10 cellular contexts compared by ENCODE assay signal in the genomic region with DNA sequence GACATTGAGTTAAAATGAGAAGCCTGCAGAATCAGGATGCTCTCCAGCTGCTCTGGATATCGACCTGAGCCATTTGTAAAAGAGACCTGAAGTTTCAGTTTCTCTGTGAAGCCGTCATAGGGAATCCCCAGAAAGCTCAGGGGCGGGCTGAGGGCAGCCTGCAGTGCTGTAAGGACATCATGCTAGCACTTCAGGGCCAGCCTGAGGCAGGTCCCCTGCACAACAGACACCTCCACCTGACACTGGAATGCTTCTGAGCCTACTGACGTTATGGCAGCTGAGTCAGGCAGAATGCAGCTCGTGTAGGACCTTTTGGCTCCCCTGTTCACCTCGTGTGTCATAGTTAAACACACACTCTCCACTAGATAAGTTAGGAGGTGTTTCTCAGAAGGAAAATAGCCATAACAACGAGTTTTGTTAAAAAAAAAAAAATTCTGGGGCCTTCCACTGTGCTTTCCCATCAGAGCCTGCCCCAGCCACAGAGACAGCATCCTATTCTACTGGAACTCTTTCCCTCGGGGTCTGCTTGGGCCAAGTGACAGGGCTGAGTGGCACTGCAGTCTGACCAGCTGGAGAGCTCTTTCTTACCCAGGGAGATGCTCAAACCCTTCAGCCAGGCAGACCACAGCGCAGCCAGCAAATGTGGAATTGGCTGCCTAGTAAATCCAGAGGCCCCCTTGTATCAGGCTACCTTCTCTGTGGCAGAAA.
DNase-seq lines count a peak whose midpoint lies in the region; ATAC-seq lines count a peak whose summit lies in the region.
"Had no signal": no experiment of that assay in that cellular context is flagged by ENCODE, and none has a peak within 500 bp of the region (broad histone marks: within the 10 kb centered on the region; RNA-seq: fewer than 3 reads in every experiment).

No MANE protein-coding gene starts in this region.

- H3K9me3 Mint-ChIP-seq in naive thymus-derived CD4-positive, alpha-beta T cell: no peaks in the 10 kb centered on the region
- H3K9me3 Mint-ChIP-seq in activated T-helper 2 cell treated with anti-CD3 and anti-CD28 coated beads, Interferon-gamma antibody, Interleukin-2, Interleukin-4, amounts not matched to agents 10 μg/mL and 5 μg/mL and 100 μg/mL, durations not matched to agents 14 hours and 24 hours and 36 hours: no peaks in the 10 kb centered on the region

- no peak overlapping the region for H3K27ac Mint-ChIP-seq in naive thymus-derived CD4-positive, alpha-beta T cell
- H3K27ac Mint-ChIP-seq in activated T-helper 2 cell treated with anti-CD3 and anti-CD28 coated beads, Interferon-gamma antibody, Interleukin-2, Interleukin-4, amounts not matched to agents 10 μg/mL and 5 μg/mL and 100 μg/mL, durations not matched to agents 14 hours and 24 hours and 36 hours: no peak overlapping the region

- peaks cover 0 to 3% (median 0%) of the 10 kb centered on the region in 7 donors for H3K4me1 Mint-ChIP-seq in naive thymus-derived CD4-positive, alpha-beta T cell
- H3K4me1 Mint-ChIP-seq in activated T-helper 2 cell treated with anti-CD3 and anti-CD28 coated beads, Interferon-gamma antibody, Interleukin-2, Interleukin-4, amounts not matched to agents 10 μg/mL and 5 μg/mL and 100 μg/mL, durations not matched to agents 14 hours and 24 hours and 36 hours (ENCODE audit: low read depth): no peaks in the 10 kb centered on the region

- peak; percentile 82 for ATAC-seq in GM18873 (IDR thresholded peaks at IDR 0.05; ENCODE audit: low FRiP score, unreplicated experiment)
- peak; percentile 97 for ATAC-seq in GM21529 (IDR thresholded peaks at IDR 0.05; ENCODE audit: unreplicated experiment)
- peak; percentile 90 for ATAC-seq in HG03469 (IDR thresholded peaks at IDR 0.05; ENCODE audit: unreplicated experiment)
- ATAC-seq in naive thymus-derived CD4-positive, alpha-beta T cell: peak; percentile 47
- ATAC-seq: body of pancreas, left lung, SK-N-SH treated with all-trans-retinoic acid at 6 μM for 48 hours had no signal

- H3K9me3 ChIP-seq in naive thymus-derived CD4-positive, alpha-beta T cell (ENCODE audit: control insufficient read depth in 2 of 3, low read length in 3 of 3): no peaks in the 10 kb centered on the region
- H3K9me3 ChIP-seq: body of pancreas, left lung had no signal

- H3K36me3 Mint-ChIP-seq in naive thymus-derived CD4-positive, alpha-beta T cell: no peaks in the 10 kb centered on the region
- H3K36me3 Mint-ChIP-seq in activated T-helper 2 cell treated with anti-CD3 and anti-CD28 coated beads, Interferon-gamma antibody, Interleukin-2, Interleukin-4, amounts not matched to agents 10 μg/mL and 5 μg/mL and 100 μg/mL, durations not matched to agents 14 hours and 24 hours and 36 hours (ENCODE audit: low read depth): no peaks in the 10 kb centered on the region

- H3K4me1 ChIP-seq in naive thymus-derived CD4-positive, alpha-beta T cell (ENCODE audit: control insufficient read depth in 2 of 2, insufficient read depth in 2 of 2, low read length in 2 of 2): no peaks in the 10 kb centered on the region
- H3K4me1 ChIP-seq: body of pancreas, left lung had no signal

- DNase-seq in naive thymus-derived CD4-positive, alpha-beta T cell: no peak
- no peak for DNase-seq in activated T-helper 2 cell treated with anti-CD3 and anti-CD28 coated beads, Interferon-gamma antibody, Interleukin-2, Interleukin-4, amounts not matched to agents 10 μg/mL and 5 μg/mL and 100 μg/mL, durations not matched to agents 14 hours and 24 hours and 36 hours (ENCODE audit: low spot score)
- DNase-seq in HCEC 1CT (no peak), amygdala (lab: John Stamatoyannopoulos, UW) (no peak)
- DNase-seq: body of pancreas, left lung had no signal

- CTCF ChIA-PET in naive thymus-derived CD4-positive, alpha-beta T cell (lab: Charles Lee): no interaction called here

- no peak overlapping the region for H3K27ac ChIP-seq in naive thymus-derived CD4-positive, alpha-beta T cell (ENCODE audit: low read depth, low read length)
- H3K27ac ChIP-seq: body of pancreas, left lung had no signal

- no peak overlapping the region for H3K4me3 Mint-ChIP-seq in naive thymus-derived CD4-positive, alpha-beta T cell
- H3K4me3 Mint-ChIP-seq in activated T-helper 2 cell treated with anti-CD3 and anti-CD28 coated beads, Interferon-gamma antibody, Interleukin-2, Interleukin-4, amounts not matched to agents 10 μg/mL and 5 μg/mL and 100 μg/mL, durations not matched to agents 14 hours and 24 hours and 36 hours (ENCODE audit: low read depth): no peak overlapping the region

- H3K36me3 ChIP-seq in naive thymus-derived CD4-positive, alpha-beta T cell (ENCODE audit: control insufficient read depth in 2 of 3, insufficient read depth in 3 of 3, low read length in 3 of 3): no peaks in the 10 kb centered on the region
- H3K36me3 ChIP-seq: left lung had no signal

- intact Hi-C loops in naive thymus-derived CD4-positive, alpha-beta T cell (cut with micrococcal nuclease): no loop called here
- intact Hi-C loops in activated T-helper 2 cell treated with anti-CD3 and anti-CD28 coated beads, Interferon-gamma antibody, Interleukin-2, Interleukin-4, amounts not matched to agents 10 μg/mL and 5 μg/mL and 100 μg/mL, durations not matched to agents 14 hours and 24 hours and 36 hours (cut with micrococcal nuclease): no loop called here

- peaks cover 0 to 4% of the 10 kb centered on the region in 2 donors for H3K27me3 ChIP-seq in naive thymus-derived CD4-positive, alpha-beta T cell (ENCODE audit: control insufficient read depth in 2 of 2, insufficient read depth in 2 of 2, low read length in 2 of 2)
- H3K27me3 ChIP-seq: body of pancreas had no signal

- POLR2A ChIA-PET in naive thymus-derived CD4-positive, alpha-beta T cell (lab: Charles Lee): no interaction called here

- no peak overlapping the region for H3K4me3 ChIP-seq in naive thymus-derived CD4-positive, alpha-beta T cell (ENCODE audit: low read length)
- H3K4me3 ChIP-seq: body of pancreas, left lung had no signal

- peaks cover 0 to 15% (median 9%) of the 10 kb centered on the region in 5 donors for H3K27me3 Mint-ChIP-seq in naive thymus-derived CD4-positive, alpha-beta T cell
- peaks cover 8% of the 10 kb centered on the region for H3K27me3 Mint-ChIP-seq in activated T-helper 2 cell treated with anti-CD3 and anti-CD28 coated beads, Interferon-gamma antibody, Interleukin-2, Interleukin-4, amounts not matched to agents 10 μg/mL and 5 μg/mL and 100 μg/mL, durations not matched to agents 14 hours and 24 hours and 36 hours (ENCODE audit: low read depth)

Comparison
In these comparisons a context has a peak if more than half of its experiments do, and no peak if none do; other contexts are left out.
1. ATAC-seq: peak in every context shown above with its lines; median percentile 97 in GM21529; 90 in HG03469; 82 in GM18873; 47 in naive thymus-derived CD4-positive, alpha-beta T cell.